ENCODE assay signal across 15 cellular contexts in the genomic region with DNA sequence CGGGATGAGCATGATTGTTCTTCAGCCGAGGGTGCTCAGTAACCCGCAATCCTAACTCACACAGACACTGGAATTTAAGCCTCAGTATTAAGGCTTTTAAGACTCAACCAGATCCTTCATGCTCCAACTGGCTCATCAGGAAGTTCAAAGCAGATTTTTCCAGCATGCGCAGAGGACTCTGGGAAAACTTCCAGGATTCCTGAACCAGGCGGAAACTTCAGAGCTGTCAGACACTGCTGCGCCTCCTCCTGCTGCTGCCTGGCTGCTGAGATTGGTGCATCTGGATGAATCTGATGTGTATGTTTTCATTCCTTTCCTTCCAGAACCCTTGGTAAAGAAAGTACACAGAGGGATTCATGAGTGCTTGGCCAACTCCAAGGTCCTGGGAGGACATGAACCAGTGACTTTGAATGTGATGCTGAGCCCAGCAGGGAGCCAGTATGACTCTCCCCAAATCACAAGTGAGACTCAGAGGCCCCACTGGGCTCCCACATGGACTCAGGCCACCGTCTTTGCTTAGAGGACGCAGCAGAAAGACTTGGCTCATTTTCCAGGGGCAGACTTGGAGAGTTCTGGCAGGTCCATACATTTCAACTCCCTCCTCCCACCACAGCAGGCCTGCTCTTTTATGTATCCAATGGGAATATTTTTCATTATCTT.
DNase-seq lines count a peak whose midpoint lies in the region; ATAC-seq and TF ChIP-seq lines count a peak whose summit lies in the region.
"Had no signal": no experiment of that assay in that cellular context is flagged by ENCODE, and none has a peak within 500 bp of the region (broad histone marks: within the 10 kb centered on the region; RNA-seq: fewer than 3 reads in every experiment).

No MANE protein-coding gene starts in this region.

- no peaks in the 10 kb centered on the region for H3K9me2 ChIP-seq in MM.1S (replicated peaks; ENCODE audit: insufficient read depth, low read length)

- peaks cover 5 to 8% of the 10 kb centered on the region in 2 donors for H3K27me3 Mint-ChIP-seq in natural killer cell treated with Interleukin-12 subunit alpha and Interleukin-12 subunit beta and Interleukin-15 and Interleukin-18, amount 100 ng/mL, for 72 hours
- H3K27me3 Mint-ChIP-seq in osteocyte (ENCODE audit: unreplicated experiment) = no peaks in the 10 kb centered on the region
- H3K27me3 Mint-ChIP-seq: CD4-positive, alpha-beta memory T cell had no signal

- peaks cover 19 to 23% of the 10 kb centered on the region in 2 donors for H3K4me1 Mint-ChIP-seq in natural killer cell treated with Interleukin-12 subunit alpha and Interleukin-12 subunit beta and Interleukin-15 and Interleukin-18, amount 100 ng/mL, for 72 hours (ENCODE audit: low read depth in 2 of 2)
- no peaks in the 10 kb centered on the region for H3K4me1 Mint-ChIP-seq in osteocyte (ENCODE audit: unreplicated experiment)

- no peaks in the 10 kb centered on the region for H3K36me3 Mint-ChIP-seq in natural killer cell treated with Interleukin-12 subunit alpha and Interleukin-12 subunit beta and Interleukin-15 and Interleukin-18, amount 100 ng/mL, for 72 hours
- no peaks in the 10 kb centered on the region for H3K36me3 Mint-ChIP-seq in osteocyte (ENCODE audit: unreplicated experiment)
- H3K36me3 Mint-ChIP-seq: CD4-positive, alpha-beta memory T cell had no signal

- H3K4me3 Mint-ChIP-seq in natural killer cell treated with Interleukin-12 subunit alpha and Interleukin-12 subunit beta and Interleukin-15 and Interleukin-18, amount 100 ng/mL, for 72 hours = peak overlapping the region; percentile 59
- H3K4me3 Mint-ChIP-seq in osteocyte (ENCODE audit: unreplicated experiment) = no peak overlapping the region

- H3K79me2 ChIP-seq in MM.1S (ENCODE audit: low read length) = no peaks in the 10 kb centered on the region

- H3F3A ChIP-seq in MM.1S (ENCODE audit: insufficient read depth, low read length) = peaks cover 4% of the 10 kb centered on the region; the same call in 1 of the 2 replicates

- DNase-seq in Ammon's horn (ENCODE audit: low spot score) = peak; percentile 11
- DNase-seq in HFF-Myc (ENCODE audit: extremely low read depth, low read depth) = peak; percentile 20
- DNase-seq in fibroblast of gingiva (ENCODE audit: low read depth) = peak; percentile 6
- DNase-seq in natural killer cell treated with Interleukin-12 subunit alpha and Interleukin-12 subunit beta and Interleukin-15 and Interleukin-18, amount 100 ng/mL, for 72 hours (ENCODE audit: low spot score) = peak; percentile 13
- no peak for DNase-seq in MM.1S
- DNase-seq in activated CD4-positive, alpha-beta T cell treated with anti-CD3 and anti-CD28 coated beads for 1 hour = no peak
- no peak for DNase-seq in osteocyte (ENCODE audit: extremely low spot score, unreplicated experiment)
- DNase-seq: brain microvascular endothelial cell; effector CD4-positive, alpha-beta T cell; islet precursor cell; NCI-H1930; WERI-Rb-1 had no signal

- H4K20me1 ChIP-seq in MM.1S (ENCODE audit: insufficient read depth, low read length) = no peaks in the 10 kb centered on the region

- H3K9me3 Mint-ChIP-seq in natural killer cell treated with Interleukin-12 subunit alpha and Interleukin-12 subunit beta and Interleukin-15 and Interleukin-18, amount 100 ng/mL, for 72 hours = no peaks in the 10 kb centered on the region
- H3K9me3 Mint-ChIP-seq in osteocyte (ENCODE audit: unreplicated experiment) = peaks cover 5% of the 10 kb centered on the region

- H3K4me2 ChIP-seq in MM.1S (ENCODE audit: low read depth, low read length) = no peak overlapping the region

- no peaks in the 10 kb centered on the region for H3K27me3 ChIP-seq in MM.1S (replicated peaks; ENCODE audit: insufficient read depth, low read length)
- H3K27me3 ChIP-seq: brain microvascular endothelial cell had no signal

- H3K36me3 ChIP-seq in MM.1S (replicated peaks; ENCODE audit: insufficient read depth, low read length) = no peaks in the 10 kb centered on the region
- H3K36me3 ChIP-seq: brain microvascular endothelial cell, tibial artery, WERI-Rb-1 had no signal

- no peak overlapping the region for H3K4me3 ChIP-seq in HFF-Myc (replicated peaks; ENCODE audit: low read depth, low read length)
- H3K4me3 ChIP-seq in MM.1S (ENCODE audit: low read length) = no peak overlapping the region
- H3K4me3 ChIP-seq: tibial artery had no signal

- no peak for TF ChIP-seq CTCF in HFF-Myc (IDR thresholded peaks at IDR 0.05; ENCODE audit: low read depth, low read length, missing control alignments)
- no peak for TF ChIP-seq CTCF in MM.1S (IDR thresholded peaks at IDR 0.05; ENCODE audit: low read length)
- no peak for TF ChIP-seq CTCF in osteocyte (IDR thresholded peaks at IDR 0.05)

- peak overlapping the region; percentile 66 to 79 for H3K27ac Mint-ChIP-seq in natural killer cell treated with Interleukin-12 subunit alpha and Interleukin-12 subunit beta and Interleukin-15 and Interleukin-18, amount 100 ng/mL, for 72 hours
- H3K27ac Mint-ChIP-seq in osteocyte (ENCODE audit: unreplicated experiment) = no peak overlapping the region

- no peak overlapping the region for H3K27ac ChIP-seq in MM.1S (ENCODE audit: low read length)
- H3K27ac ChIP-seq: brain microvascular endothelial cell, tibial artery, WERI-Rb-1 had no signal

- H3K9ac ChIP-seq in MM.1S (ENCODE audit: low read length) = no peak overlapping the region

- ATAC-seq in natural killer cell treated with Interleukin-12 subunit alpha and Interleukin-12 subunit beta and Interleukin-15 and Interleukin-18, amount 100 ng/mL, for 72 hours = no peak
- no peak for ATAC-seq in HG02840 (IDR thresholded peaks at IDR 0.05; ENCODE audit: low FRiP score, unreplicated experiment)

- no peaks in the 10 kb centered on the region; the same call in 1 of the 2 replicates for H3K9me3 ChIP-seq in MM.1S (replicated peaks; ENCODE audit: insufficient read depth, low read length)

- H3K4me1 ChIP-seq in MM.1S (ENCODE audit: low read length) = peaks cover 13% of the 10 kb centered on the region
- H3K4me1 ChIP-seq: tibial artery had no signal

- no peak overlapping the region for H2AFZ ChIP-seq in MM.1S (ENCODE audit: low read length)

Comparison
In these comparisons a context has a peak if more than half of its experiments do, and no peak if none do; other contexts are left out.
1. DNase-seq: peak in Ammon's horn (single experiment), HFF-Myc (single experiment), fibroblast of gingiva (single experiment) and natural killer cell treated with Interleukin-12 subunit alpha and Interleukin-12 subunit beta and Interleukin-15 and Interleukin-18, amount 100 ng/mL, for 72 hours (single experiment); none in MM.1S (single experiment), activated CD4-positive, alpha-beta T cell treated with anti-CD3 and anti-CD28 coated beads for 1 hour (single experiment) and osteocyte (single experiment).